1 cellular context compared by ENCODE assay signal in genomic region chr7:131292141-131292905, GRCh38.
TF ChIP-seq lines count a peak whose summit lies in the region.

No MANE protein-coding gene starts in this region.

TF ChIP-seq in SK-N-SH treated with all-trans-retinoic acid at 6 μM for 48 hours, 23 proteins besides CTCF, POLR2A, EP300 and RAD21 (continued from another document):
- no peak for TF ChIP-seq ZFP30 (CRISPR knock-in tag; IDR thresholded peaks at IDR 0.05)
- TF ChIP-seq CSDC2 (CRISPR knock-in tag; IDR thresholded peaks at IDR 0.05), result no peak
- no peak for TF ChIP-seq GLIS3 (CRISPR knock-in tag; IDR thresholded peaks at IDR 0.05)
- no peak for TF ChIP-seq BACH2 (CRISPR knock-in tag; IDR thresholded peaks at IDR 0.05; ENCODE audit: borderline replicate concordance)
- no peak for TF ChIP-seq ISL1 (CRISPR knock-in tag; IDR thresholded peaks at IDR 0.05)
